9 cellular contexts compared by ENCODE assay signal in the genomic region with DNA sequence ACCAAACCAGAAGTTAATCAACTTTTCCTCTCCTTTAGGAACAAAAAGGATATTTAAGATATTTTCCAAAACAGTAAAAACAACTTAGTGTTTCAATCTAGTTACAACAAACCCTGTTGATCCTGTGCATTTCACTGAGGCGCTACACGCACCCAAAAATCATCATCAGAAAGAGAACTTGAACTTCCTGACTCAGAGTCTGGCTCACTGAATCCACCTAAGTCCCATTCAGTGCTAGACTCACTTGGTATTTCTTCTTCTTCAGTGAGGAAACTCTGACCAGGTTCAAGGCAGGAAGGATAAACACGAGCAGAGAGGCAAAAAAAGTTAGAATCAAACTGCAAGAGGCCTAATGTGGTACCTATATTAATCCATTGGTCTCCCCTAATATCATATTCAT. TPM values are rescaled to one million over a fixed set of nuclear protein-coding genes. Genes with fewer than 3 reads are reported as not detected.
DNase-seq lines count a peak whose midpoint lies in the region; TF ChIP-seq lines count a peak whose summit lies in the region.
"Had no signal": no experiment of that assay in that cellular context is flagged by ENCODE, and none has a peak within 500 bp of the region (broad histone marks: within the 10 kb centered on the region; RNA-seq: fewer than 3 reads in every experiment).

No MANE protein-coding gene starts in this region.

- peaks cover 17% of the 10 kb centered on the region for H3K36me3 Mint-ChIP-seq in activated naive CD4-positive, alpha-beta T cell treated with anti-CD3 and anti-CD28 coated beads, Interleukin-2, amount 10 ng/mL, durations not matched to agents 7 days and 5 days
- H3K36me3 Mint-ChIP-seq in endothelial cell (ENCODE audit: low read depth, unreplicated experiment), result no peaks in the 10 kb centered on the region

- WGBS in stomach, 5 donors, result 73 to 81% (median 75%) methylated on average over 3 of the region's 3 CpGs
- WGBS in esophagus squamous epithelium, 2 donors, result 68 to 87% methylated on average over 3 of the region's 3 CpGs

- H3K4me1 Mint-ChIP-seq in activated naive CD4-positive, alpha-beta T cell treated with anti-CD3 and anti-CD28 coated beads, Interleukin-2, amount 10 ng/mL, durations not matched to agents 7 days and 5 days, result peaks cover 49% of the 10 kb centered on the region
- peaks cover 22% of the 10 kb centered on the region for H3K4me1 Mint-ChIP-seq in endothelial cell (ENCODE audit: unreplicated experiment)

- H3K4me3 ChIP-seq in SK-N-MC (peak overlapping the region; percentile 88), skeletal muscle tissue (ENCODE audit: low read length in 3 of 3) (peak overlapping the region in 2 of 3 donors; percentile 24 to 48), stomach (no peak overlapping the region), esophagus squamous epithelium (peak overlapping the region in 1 of 4 donors; percentile 10)

- H3K27me3 ChIP-seq in skeletal muscle tissue (ENCODE audit: control insufficient read depth in 3 of 3, insufficient read depth in 3 of 3, low read length in 3 of 3) (no peaks in the 10 kb centered on the region), stomach (no peaks in the 10 kb centered on the region), esophagus squamous epithelium (no peaks in the 10 kb centered on the region)

- H3K9me3 ChIP-seq in SK-N-MC (ENCODE audit: low read depth, low read length) (no peaks in the 10 kb centered on the region), skeletal muscle tissue (ENCODE audit: control insufficient read depth in 3 of 3, low read length in 3 of 3) (no peaks in the 10 kb centered on the region), stomach (no peaks in the 10 kb centered on the region), esophagus squamous epithelium (no peaks in the 10 kb centered on the region)

- peaks cover 13% of the 10 kb centered on the region; the same call in 1 of the 2 replicates for H3K36me3 ChIP-seq in SK-N-MC (ENCODE audit: insufficient read depth, low read length)
- peaks cover 0 to 2% (median 0%) of the 10 kb centered on the region in 3 donors for H3K36me3 ChIP-seq in skeletal muscle tissue (ENCODE audit: control insufficient read depth in 3 of 3, insufficient read depth in 3 of 3, low read length in 3 of 3)
- peaks cover 0 to 9% (median 0%) of the 10 kb centered on the region in 4 donors for H3K36me3 ChIP-seq in stomach
- H3K36me3 ChIP-seq in esophagus squamous epithelium, result no peaks in the 10 kb centered on the region

- peaks cover 5% of the 10 kb centered on the region for H3K9me3 Mint-ChIP-seq in activated naive CD4-positive, alpha-beta T cell treated with anti-CD3 and anti-CD28 coated beads, Interleukin-2, amount 10 ng/mL, durations not matched to agents 7 days and 5 days
- H3K9me3 Mint-ChIP-seq in endothelial cell (ENCODE audit: unreplicated experiment), result no peaks in the 10 kb centered on the region

- CTCF ChIA-PET in activated naive CD4-positive, alpha-beta T cell treated with anti-CD3 and anti-CD28 coated beads, Interleukin-2, amount 10 ng/mL, durations not matched to agents 7 days and 5 days (lab: Charles Lee), result no interaction called here

- TF ChIP-seq EP300 in stomach (IDR thresholded peaks at IDR 0.05), result no peak

- no peak for TF ChIP-seq POLR2A in stomach (IDR thresholded peaks at IDR 0.05)
- TF ChIP-seq POLR2A in esophagus squamous epithelium (IDR thresholded peaks at IDR 0.05), result no peak

- peak overlapping the region; percentile 61 for H3K9ac ChIP-seq in SK-N-MC (ENCODE audit: insufficient read length)
- peak overlapping the region in 1 of 3 donors; percentile 54 for H3K9ac ChIP-seq in skeletal muscle tissue (ENCODE audit: low read depth in 1 of 3, low read length in 3 of 3)

- H3K27ac ChIP-seq in SK-N-MC (no peak overlapping the region), skeletal muscle tissue (ENCODE audit: low read depth, low read length) (no peak overlapping the region), stomach (no peak overlapping the region), esophagus squamous epithelium (no peak overlapping the region)

- DNase-seq in activated naive CD4-positive, alpha-beta T cell treated with anti-CD3 and anti-CD28 coated beads, Interleukin-2, amount 10 ng/mL, durations not matched to agents 7 days and 5 days, result no peak
- DNase-seq in activated naive CD4-positive, alpha-beta T cell (lab: John Stamatoyannopoulos, UW), result no peak
- DNase-seq in SK-N-MC (ENCODE audit: low read depth, low spot score) (no peak), endothelial cell (ENCODE audit: low spot score) (no peak), RPMI8226 (no peak), stomach (no peak), esophagus squamous epithelium (lab: John Stamatoyannopoulos, UW) (no peak)
- DNase-seq: SHP77 had no signal

- TF ChIP-seq CTCF in endothelial cell (IDR thresholded peaks at IDR 0.05; ENCODE audit: unreplicated experiment) (no peak), stomach (IDR thresholded peaks at IDR 0.05) (no peak), esophagus squamous epithelium (IDR thresholded peaks at IDR 0.05) (no peak)

- peak overlapping the region; percentile 40 for H3K27ac Mint-ChIP-seq in activated naive CD4-positive, alpha-beta T cell treated with anti-CD3 and anti-CD28 coated beads, Interleukin-2, amount 10 ng/mL, durations not matched to agents 7 days and 5 days
- H3K27ac Mint-ChIP-seq in endothelial cell (ENCODE audit: unreplicated experiment), result no peak overlapping the region

- H3K4me3 Mint-ChIP-seq in activated naive CD4-positive, alpha-beta T cell treated with anti-CD3 and anti-CD28 coated beads, Interleukin-2, amount 10 ng/mL, durations not matched to agents 7 days and 5 days, result peak overlapping the region; percentile 93
- peak overlapping the region; percentile 18 for H3K4me3 Mint-ChIP-seq in endothelial cell (ENCODE audit: unreplicated experiment)

- intact Hi-C loops in stomach (cut with DNase I; ENCODE audit: low total_unique reads) (no loop called here), esophagus squamous epithelium (cut with DNase I) (no loop called here)

- no peaks in the 10 kb centered on the region for H3K27me3 Mint-ChIP-seq in activated naive CD4-positive, alpha-beta T cell treated with anti-CD3 and anti-CD28 coated beads, Interleukin-2, amount 10 ng/mL, durations not matched to agents 7 days and 5 days
- H3K27me3 Mint-ChIP-seq in endothelial cell (ENCODE audit: unreplicated experiment), result peaks cover 2% of the 10 kb centered on the region

- H3K4me1 ChIP-seq in skeletal muscle tissue (ENCODE audit: control insufficient read depth in 3 of 3, insufficient read depth in 3 of 3, low read length in 3 of 3) (peaks cover 23 to 33% (median 33%) of the 10 kb centered on the region in 3 donors), stomach (peaks cover 18 to 54% (median 39%) of the 10 kb centered on the region in 4 donors), esophagus squamous epithelium (peaks cover 6 to 55% (median 23%) of the 10 kb centered on the region in 3 donors)

RNA-seq across cellular contexts. Expression of a gene that starts 2.2 kb away (rescaled TPM):
- total RNA-seq in endothelial cell (ENCODE audit: unreplicated experiment), result 5.3 TPM
- total RNA-seq in skeletal muscle tissue, result 12.5 TPM
- 1 to 10 TPM in 3 of 5 donors, under 1 TPM in 2; under 0.01 to 8.3 (median 3.6) TPM for total RNA-seq in stomach
- polyA plus RNA-seq in stomach, result 1 to 10 TPM; 2.1 to 2.3 (median 2.2) TPM
- 1 to 10 TPM; 1.1 to 5.3 (median 4.1) TPM for total RNA-seq in esophagus squamous epithelium

Comparison
In these comparisons a context has a peak if more than half of its experiments do, and no peak if none do; other contexts are left out.
1. H3K4me3 ChIP-seq: peak in SK-N-MC (single experiment) and skeletal muscle tissue (2 of 3); none in stomach (0 of 4).